In the genomic region with DNA sequence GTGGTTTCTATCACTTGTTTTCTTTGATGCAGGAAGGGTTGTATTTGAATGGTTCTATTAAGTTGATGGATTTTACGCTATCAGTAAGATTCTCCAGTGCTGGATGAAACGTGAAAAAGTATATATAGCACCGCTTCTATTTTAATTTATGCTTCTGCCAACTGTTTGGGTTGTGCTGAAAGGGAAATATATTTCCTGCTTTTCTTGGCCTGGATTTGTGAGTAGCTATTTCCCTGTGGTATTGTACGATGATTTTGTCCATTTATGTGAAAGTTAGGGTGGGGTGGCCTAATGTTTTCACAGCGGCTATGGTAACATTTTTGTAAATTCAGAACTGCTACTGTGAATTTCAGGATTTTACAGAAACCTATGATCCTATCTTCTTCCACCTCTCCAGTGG, we compare ENCODE assay signal across 10 cellular contexts. TPM values are rescaled to one million over a fixed set of nuclear protein-coding genes. Genes with fewer than 3 reads are reported as not detected.
DNase-seq lines count a peak whose midpoint lies in the region; ATAC-seq, FAIRE-seq and TF ChIP-seq lines count a peak whose summit lies in the region.
"Had no signal": no experiment of that assay in that cellular context is flagged by ENCODE, and none has a peak within 500 bp of the region (broad histone marks: within the 10 kb centered on the region; RNA-seq: fewer than 3 reads in every experiment).

No MANE protein-coding gene starts in this region.

- H3K27me3 Mint-ChIP-seq in CD8-positive, alpha-beta T cell (ENCODE audit: low read depth), result no peaks in the 10 kb centered on the region
- no peaks in the 10 kb centered on the region for H3K27me3 Mint-ChIP-seq in activated CD8-positive, alpha-beta T cell treated with anti-CD3 and anti-CD28 coated beads for 36 hours

- H3K9me3 ChIP-seq in CD8-positive, alpha-beta T cell (ENCODE audit: low read length), result no peaks in the 10 kb centered on the region
- H3K9me3 ChIP-seq in gastroesophageal sphincter, result no peaks in the 10 kb centered on the region

- DNase-seq in CD8-positive, alpha-beta T cell, result no peak
- DNase-seq in activated CD8-positive, alpha-beta T cell treated with anti-CD3 and anti-CD28 coated beads for 36 hours, result no peak
- DNase-seq in GM19238 (ENCODE audit: insufficient read length, low spot score), result no peak
- DNase-seq in NCI-H1694 treated with DMSO at 0.1 percent for 48 hours (lab: John Stamatoyannopoulos, UW), result no peak
- DNase-seq in frontal cortex (ENCODE audit: low spot score in 2 of 2), result no peak
- DNase-seq: endodermal cell, NCI-H446 had no signal

- H3K4me3 ChIP-seq in CD8-positive, alpha-beta T cell (ENCODE audit: low read depth, low read length), result peak overlapping the region; percentile 59
- H3K4me3 ChIP-seq in gastroesophageal sphincter (peak overlapping the region in 1 of 2 donors; percentile 26), rectal smooth muscle tissue (ENCODE audit: low read length) (peak overlapping the region; percentile 29)

- no peaks in the 10 kb centered on the region for H3K9me3 Mint-ChIP-seq in CD8-positive, alpha-beta T cell
- no peaks in the 10 kb centered on the region for H3K9me3 Mint-ChIP-seq in activated CD8-positive, alpha-beta T cell treated with anti-CD3 and anti-CD28 coated beads for 36 hours
- H3K9me3 Mint-ChIP-seq: endodermal cell, nephron had no signal

- CTCF ChIA-PET in CD8-positive, alpha-beta T cell (lab: Charles Lee), result interaction anchor here (1.0 to 5.5 kb wide), 4 partner anchors 12 to 295 kb away, joined by 3 to 52 read pairs (median 4); no protein-coding TSS in a partner anchor
- CTCF ChIA-PET in activated CD8-positive, alpha-beta T cell treated with anti-CD3 and anti-CD28 coated beads for 36 hours (lab: Charles Lee), result interaction anchor here (1.2 to 9.9 kb wide), 4 partner anchors 20 to 277 kb away, joined by 3 to 99 read pairs (median 7); no protein-coding TSS in a partner anchor

- peaks cover 29% of the 10 kb centered on the region for H3K36me3 Mint-ChIP-seq in CD8-positive, alpha-beta T cell
- H3K36me3 Mint-ChIP-seq in activated CD8-positive, alpha-beta T cell treated with anti-CD3 and anti-CD28 coated beads for 36 hours (ENCODE audit: low read depth), result peaks cover 19% of the 10 kb centered on the region

- POLR2A ChIA-PET in CD8-positive, alpha-beta T cell (lab: Charles Lee), result interaction anchor here (1.4 kb wide), 1 partner anchor 34 kb away, joined by 4 read pairs; no protein-coding TSS in a partner anchor
- POLR2A ChIA-PET in activated CD8-positive, alpha-beta T cell treated with anti-CD3 and anti-CD28 coated beads for 36 hours (lab: Charles Lee), result interaction anchor here (0.6 to 2.7 kb wide), 4 partner anchors 22 to 260 kb away, joined by 3 to 8 read pairs (median 3); no protein-coding TSS in a partner anchor

- no peak for ATAC-seq in CD8-positive, alpha-beta T cell
- ATAC-seq in activated CD8-positive, alpha-beta T cell treated with anti-CD3 and anti-CD28 coated beads for 36 hours, result no peak
- no peak for ATAC-seq in gastroesophageal sphincter

- H3K27me3 ChIP-seq in CD8-positive, alpha-beta T cell (ENCODE audit: insufficient read depth, low read length), result no peaks in the 10 kb centered on the region
- no peaks in the 10 kb centered on the region for H3K27me3 ChIP-seq in gastroesophageal sphincter
- no peaks in the 10 kb centered on the region for H3K27me3 ChIP-seq in rectal smooth muscle tissue (ENCODE audit: control insufficient read depth, insufficient read depth, low read length)

- no peak for TF ChIP-seq CTCF in CD8-positive, alpha-beta T cell (IDR thresholded peaks at IDR 0.05)
- no peak for TF ChIP-seq CTCF in activated CD8-positive, alpha-beta T cell treated with anti-CD3 and anti-CD28 coated beads for 36 hours (IDR thresholded peaks at IDR 0.05)
- no peak for TF ChIP-seq CTCF in gastroesophageal sphincter (IDR thresholded peaks at IDR 0.05)

- H3K4me1 Mint-ChIP-seq in CD8-positive, alpha-beta T cell (ENCODE audit: low read depth), result peaks cover 53% of the 10 kb centered on the region
- peaks cover 51% of the 10 kb centered on the region for H3K4me1 Mint-ChIP-seq in activated CD8-positive, alpha-beta T cell treated with anti-CD3 and anti-CD28 coated beads for 36 hours (ENCODE audit: low read depth)
- H3K4me1 Mint-ChIP-seq: endodermal cell, nephron had no signal

- FAIRE-seq in frontal cortex (lab: Jason Lieb, UNC), result no peak

- peak overlapping the region; percentile 72 for H3K27ac ChIP-seq in CD8-positive, alpha-beta T cell (ENCODE audit: low read depth, low read length)
- H3K27ac ChIP-seq in gastroesophageal sphincter (peak overlapping the region in 3 of 4 donors; percentile 37 to 53 (median 43)), rectal smooth muscle tissue (ENCODE audit: low read depth, low read length) (peak overlapping the region; percentile 15)

- H3K36me3 ChIP-seq in CD8-positive, alpha-beta T cell (ENCODE audit: insufficient read depth, low read length), result no peaks in the 10 kb centered on the region
- H3K36me3 ChIP-seq in gastroesophageal sphincter (peaks cover 0 to 76% of the 10 kb centered on the region in 2 donors), rectal smooth muscle tissue (ENCODE audit: control insufficient read depth, insufficient read depth, low read length) (peaks cover 3% of the 10 kb centered on the region)

- TF ChIP-seq EP300 in gastroesophageal sphincter (IDR thresholded peaks at IDR 0.05), result no peak

- H3K4me1 ChIP-seq in CD8-positive, alpha-beta T cell (ENCODE audit: insufficient read depth, low read length), result peaks cover 83% of the 10 kb centered on the region
- H3K4me1 ChIP-seq in gastroesophageal sphincter (no peaks in the 10 kb centered on the region), rectal smooth muscle tissue (ENCODE audit: control insufficient read depth, insufficient read depth, low read length) (no peaks in the 10 kb centered on the region)

- intact Hi-C loops in CD8-positive, alpha-beta T cell (cut with DNase I, micrococcal nuclease), result loop anchor here (5.0 to 10.0 kb wide), 2 partner anchors 33 to 281 kb away; partner anchors contain the start of gene DDX20 (in 2 of the 2)
- intact Hi-C loops in activated CD8-positive, alpha-beta T cell treated with anti-CD3 and anti-CD28 coated beads for 36 hours (cut with micrococcal nuclease), result loop anchor here (5.0 kb wide), 1 partner anchor 33 kb away; no protein-coding TSS in a partner anchor

- TF ChIP-seq POLR2A in gastroesophageal sphincter (IDR thresholded peaks at IDR 0.05), result no peak

- WGBS in gastroesophageal sphincter (ENCODE audit: low coverage in 1 of 2), 2 donors, result 48% methylated on average over 3 to 5 of the region's 5 CpGs

- peak overlapping the region; percentile 85 for H3K4me3 Mint-ChIP-seq in CD8-positive, alpha-beta T cell
- H3K4me3 Mint-ChIP-seq in activated CD8-positive, alpha-beta T cell treated with anti-CD3 and anti-CD28 coated beads for 36 hours, result peak overlapping the region; percentile 68
- H3K4me3 Mint-ChIP-seq: endodermal cell, nephron had no signal

- no peak overlapping the region for H3K9ac ChIP-seq in rectal smooth muscle tissue (ENCODE audit: low read length)

- H3K27ac Mint-ChIP-seq in CD8-positive, alpha-beta T cell, result peak overlapping the region; percentile 93
- H3K27ac Mint-ChIP-seq in activated CD8-positive, alpha-beta T cell treated with anti-CD3 and anti-CD28 coated beads for 36 hours, result peak overlapping the region; percentile 92
- H3K27ac Mint-ChIP-seq: endodermal cell, nephron had no signal

RNA-seq across cellular contexts. Expression of gene C1orf162, which starts 0.3 kb away (rescaled TPM):
- total RNA-seq in CD8-positive, alpha-beta T cell, result 10 to 100 TPM; 14.0 to 15.5 TPM
- total RNA-seq in activated CD8-positive, alpha-beta T cell treated with anti-CD3 and anti-CD28 coated beads for 36 hours, result 1 to 10 TPM; 4.5 to 4.7 TPM
- 10 to 100 TPM in 2 of 4 donors, 1 to 10 TPM in 2; 5.9 to 24.5 (median 13.7) TPM for total RNA-seq in gastroesophageal sphincter
- total RNA-seq in frontal cortex, result 0.41 TPM

RNA-seq across cellular contexts. Expression of gene ATP5PB, which starts 24.8 kb away (rescaled TPM):
- total RNA-seq in CD8-positive, alpha-beta T cell, result 10 to 100 TPM; 59.9 to 64.6 TPM
- total RNA-seq in activated CD8-positive, alpha-beta T cell treated with anti-CD3 and anti-CD28 coated beads for 36 hours, result 100 to 1,000 TPM; 341 to 342 TPM
- total RNA-seq in gastroesophageal sphincter (100 to 1,000 TPM; 166 to 232 (median 192) TPM), frontal cortex (254 TPM)

RNA-seq across cellular contexts. Expression of gene WDR77, which starts 25.1 kb away (rescaled TPM):
- 10 to 100 TPM in 1 of 2 experiments, 1 to 10 TPM in 1; 9.5 to 11.4 TPM for total RNA-seq in CD8-positive, alpha-beta T cell
- 10 to 100 TPM; 54.0 to 54.6 TPM for total RNA-seq in activated CD8-positive, alpha-beta T cell treated with anti-CD3 and anti-CD28 coated beads for 36 hours
- total RNA-seq in gastroesophageal sphincter, result 10 to 100 TPM; 20.5 to 33.5 (median 28.7) TPM
- total RNA-seq in frontal cortex, result 20.8 TPM

RNA-seq across cellular contexts. Expression of gene ADORA3, which starts 29.3 kb away (rescaled TPM):
- not detected for total RNA-seq in CD8-positive, alpha-beta T cell
- not detected for total RNA-seq in activated CD8-positive, alpha-beta T cell treated with anti-CD3 and anti-CD28 coated beads for 36 hours
- 10 to 100 TPM in 2 of 4 donors, 1 to 10 TPM in 2; 3.4 to 13.7 (median 7.8) TPM for total RNA-seq in gastroesophageal sphincter
- total RNA-seq in frontal cortex, result 1.6 TPM
- total RNA-seq: endodermal cell had no signal

RNA-seq across cellular contexts. Expression of gene TMIGD3, which starts 29.3 kb away (rescaled TPM):
- total RNA-seq in CD8-positive, alpha-beta T cell, result not detected
- not detected for total RNA-seq in activated CD8-positive, alpha-beta T cell treated with anti-CD3 and anti-CD28 coated beads for 36 hours
- 10 to 100 TPM in 1 of 4 donors, 1 to 10 TPM in 1, under 1 TPM in 1, not detected in 1; 0.85 to 14.1 (median 3.2) TPM for total RNA-seq in gastroesophageal sphincter
- 1.2 TPM for total RNA-seq in frontal cortex
- total RNA-seq: endodermal cell had no signal

Comparison
In these comparisons a context has a peak if more than half of its experiments do, and no peak if none do; other contexts are left out.
1. H3K27ac ChIP-seq: peak in every context shown above with its lines; median percentile 72 in CD8-positive, alpha-beta T cell; 43 in gastroesophageal sphincter; 15 in rectal smooth muscle tissue.